Comparison of ENCODE assay signal across 1 cellular context in genomic region chr14:55964081-55964480, GRCh38.
TF ChIP-seq lines count a peak whose summit lies in the region.

No MANE protein-coding gene starts in this region.

TF ChIP-seq in WTC11, 78 proteins besides CTCF, POLR2A, EP300 and RAD21 (continued from another document):
- TF ChIP-seq PREB (CRISPR knock-in tag; IDR thresholded peaks at IDR 0.05; ENCODE audit: borderline replicate concordance) (no peak), USF1 (CRISPR knock-in tag; IDR thresholded peaks at IDR 0.05) (no peak), E2F5 (CRISPR knock-in tag; IDR thresholded peaks at IDR 0.05) (no peak), HMGA2 (CRISPR knock-in tag; IDR thresholded peaks at IDR 0.05) (no peak), ZNF416 (CRISPR knock-in tag; IDR thresholded peaks at IDR 0.05) (no peak), RORB (CRISPR knock-in tag; IDR thresholded peaks at IDR 0.05) (no peak), ATF2 (CRISPR knock-in tag; IDR thresholded peaks at IDR 0.05; ENCODE audit: borderline replicate concordance, low read depth) (no peak), USF2 (CRISPR knock-in tag; IDR thresholded peaks at IDR 0.05) (no peak)
